8 cellular contexts compared by ENCODE assay signal in genomic region chr17:181213-182163, GRCh38. TPM values are rescaled to one million over a fixed set of nuclear protein-coding genes. Genes with fewer than 3 reads are reported as not detected.
A peak's percentile ranks its signal among the peaks of the same experiment; 100 is the strongest.
DNase-seq lines count a peak whose midpoint lies in the region; ATAC-seq, FAIRE-seq and TF ChIP-seq lines count a peak whose summit lies in the region.

TSS of gene DOC2B (minus strand) at chr17:181650. CDS start at chr17:181479, 171 bp downstream.

- DNase-seq in HAP-1 (ENCODE audit: low spot score in 2 of 2) (peak in 1 of 2 experiments; percentile 45), activated B cell treated with CpG ODN at 0.5 μM for 24 hours (no peak), frontal cortex (ENCODE audit: low spot score in 2 of 2) (peak; percentile 80 to 91), nephron progenitor cell (peak; percentile 77), superior temporal gyrus (ENCODE audit: extremely low spot score) (no peak), cortex of kidney (lab: John Stamatoyannopoulos, UW) (no peak), NCI-H1105 treated with DMSO at 0.1 percent for 48 hours (lab: John Stamatoyannopoulos, UW) (no peak)

- H3K27me3 ChIP-seq in HAP-1 (ENCODE audit: low read depth) = peaks cover 40% of the 10 kb centered on the region

- CTCF ChIA-PET in activated B cell treated with CpG ODN at 0.5 μM for 24 hours (lab: Charles Lee) = no interaction called here

- no peaks in the 10 kb centered on the region for H3K36me3 ChIP-seq in HAP-1 (replicated peaks)

- H3K36me3 Mint-ChIP-seq in activated B cell treated with CpG ODN at 0.5 μM for 24 hours (ENCODE audit: low read depth) = no peaks in the 10 kb centered on the region
- no peaks in the 10 kb centered on the region for H3K36me3 Mint-ChIP-seq in nephron progenitor cell (ENCODE audit: low read depth)

- H3K4me3 Mint-ChIP-seq in activated B cell treated with CpG ODN at 0.5 μM for 24 hours = peak within 1 kb of the TSS; percentile 42
- H3K4me3 Mint-ChIP-seq in nephron progenitor cell = peak within 1 kb of the TSS; percentile 80

- POLR2A ChIA-PET in activated B cell treated with CpG ODN at 0.5 μM for 24 hours (lab: Charles Lee) = no interaction called here

- H3K4me1 ChIP-seq in HAP-1 = peaks cover 16% of the 10 kb centered on the region

- TF ChIP-seq CTCF in activated B cell treated with CpG ODN at 0.5 μM for 24 hours (IDR thresholded peaks at IDR 0.05) (no peak), nephron progenitor cell (IDR thresholded peaks at IDR 0.05) (no peak)

- no peak for FAIRE-seq in frontal cortex (lab: Jason Lieb, UNC)

- H3K27ac Mint-ChIP-seq in activated B cell treated with CpG ODN at 0.5 μM for 24 hours (no peak within 1 kb of the TSS), nephron progenitor cell (no peak within 1 kb of the TSS)

- no peaks in the 10 kb centered on the region for H3K9me3 ChIP-seq in HAP-1

- peaks cover 2% of the 10 kb centered on the region for H3K4me1 Mint-ChIP-seq in activated B cell treated with CpG ODN at 0.5 μM for 24 hours
- peaks cover 35% of the 10 kb centered on the region for H3K4me1 Mint-ChIP-seq in nephron progenitor cell

- H3K27me3 Mint-ChIP-seq in activated B cell treated with CpG ODN at 0.5 μM for 24 hours = peaks cover 43% of the 10 kb centered on the region
- peaks cover 51% of the 10 kb centered on the region for H3K27me3 Mint-ChIP-seq in nephron progenitor cell (ENCODE audit: low read depth, poor library complexity)

- ATAC-seq in activated B cell treated with CpG ODN at 0.5 μM for 24 hours (ENCODE audit: low read depth) (no peak), HG02938 (IDR thresholded peaks at IDR 0.05; ENCODE audit: unreplicated experiment) (no peak)

- peak within 1 kb of the TSS; percentile 23 for H3K4me3 ChIP-seq in HAP-1

- intact Hi-C loops in activated B cell treated with CpG ODN at 0.5 μM for 24 hours (cut with micrococcal nuclease) = no loop called here

- in situ Hi-C loops in HAP-1 (cut with MboI; ENCODE audit: low sequenced_read_pairs) = no loop called here

- H3K9me3 Mint-ChIP-seq in activated B cell treated with CpG ODN at 0.5 μM for 24 hours = no peaks in the 10 kb centered on the region
- no peaks in the 10 kb centered on the region for H3K9me3 Mint-ChIP-seq in nephron progenitor cell

RNA-seq across cellular contexts. Expression of gene DOC2B, which starts in this region (rescaled TPM):
- total RNA-seq in activated B cell treated with CpG ODN at 0.5 μM for 24 hours (not detected in 2 replicates), frontal cortex (35.1 TPM)

Comparison
In these comparisons a context has a peak if more than half of its experiments do, and no peak if none do; other contexts are left out.
1. RNA of gene DOC2B (total RNA-seq): 35.1 TPM in frontal cortex (single experiment); not detected in activated B cell treated with CpG ODN at 0.5 μM for 24 hours; every median in the first group is over 10 times any median in the second.
2. DNase-seq: peak in frontal cortex (2 of 2) and nephron progenitor cell (single experiment); none in activated B cell treated with CpG ODN at 0.5 μM for 24 hours (single experiment), superior temporal gyrus (single experiment), cortex of kidney (single experiment) and NCI-H1105 treated with DMSO at 0.1 percent for 48 hours (single experiment).